Comparison of ENCODE assay signal across 14 cellular contexts in the genomic region with DNA sequence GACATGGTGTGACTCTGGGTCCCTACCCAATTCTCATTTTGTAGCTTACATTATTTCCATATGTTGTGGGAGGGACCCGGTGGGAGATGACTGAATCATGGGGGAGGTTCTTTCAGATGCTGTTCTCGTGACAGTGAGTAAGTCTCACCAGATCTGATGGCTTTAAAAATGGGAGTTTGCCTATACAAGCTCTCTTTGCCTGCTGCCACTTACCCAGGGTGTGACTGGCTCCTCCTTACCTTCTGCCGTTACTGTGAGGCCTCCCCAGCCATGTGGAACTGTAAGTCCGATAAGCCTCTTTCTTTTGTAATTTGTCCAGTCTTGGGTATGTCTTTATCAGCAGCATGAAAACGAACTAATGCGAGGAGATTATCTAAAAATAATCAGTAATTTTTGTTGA.
A peak's percentile ranks its signal among the peaks of the same experiment; 100 is the strongest.
DNase-seq lines count a peak whose midpoint lies in the region; ATAC-seq and TF ChIP-seq lines count a peak whose summit lies in the region.
"Had no signal": no experiment of that assay in that cellular context is flagged by ENCODE, and none has a peak within 500 bp of the region (broad histone marks: within the 10 kb centered on the region; RNA-seq: fewer than 3 reads in every experiment).

No MANE protein-coding gene starts in this region.

- peak; percentile 72 for DNase-seq in NCI-H2171 treated with DMSO at 0.1 percent for 48 hours (lab: John Stamatoyannopoulos, UW)
- no peak for DNase-seq in NCI-H2171 (lab: John Stamatoyannopoulos, UW)
- peak; percentile 0 for DNase-seq in UCSD-AML1 (lab: John Stamatoyannopoulos, UW; ENCODE audit: unreplicated experiment)
- DNase-seq in sciatic nerve (ENCODE audit: low spot score): no peak
- DNase-seq: 8988T; CD4-positive, alpha-beta T cell; DMS53 had no signal

- no peak for TF ChIP-seq CTCF in OCI-LY3 (IDR thresholded peaks at IDR 0.05; ENCODE audit: low read depth, low read length)

- ATAC-seq in sciatic nerve: no peak
- ATAC-seq in HG02571 (IDR thresholded peaks at IDR 0.05; ENCODE audit: unreplicated experiment): no peak
- no peak for ATAC-seq in stimulated activated memory B cell treated with anti-CD40 and anti-IgM and Interleukin-4, amounts not matched to agents 10 μg/mL and 1 μg/mL and 100 μg/mL, for 72 hours
- ATAC-seq: GM12878, HCT116 had no signal

- H3K4me1 ChIP-seq in OCI-LY3 (ENCODE audit: low read length): no peaks in the 10 kb centered on the region
- H3K4me1 ChIP-seq: BLaER1 treated with 17β-estradiol and CSF1 and Interleukin-3, amounts not matched to agents 10 nM and 100 nM had no signal

- no peak overlapping the region for H3K9ac ChIP-seq in OCI-LY3 (ENCODE audit: low read length)
- H3K9ac ChIP-seq: BLaER1 treated with 17β-estradiol and CSF1 and Interleukin-3, amounts not matched to agents 10 nM and 100 nM had no signal

- no peak overlapping the region for H3K27ac Mint-ChIP-seq in stimulated activated memory B cell treated with anti-CD40 and anti-IgM and Interleukin-4, amounts not matched to agents 10 μg/mL and 1 μg/mL and 100 μg/mL, for 72 hours
- H3K27ac Mint-ChIP-seq: CD4-positive, alpha-beta T cell had no signal

- H3K27me3 Mint-ChIP-seq in stimulated activated memory B cell treated with anti-CD40 and anti-IgM and Interleukin-4, amounts not matched to agents 10 μg/mL and 1 μg/mL and 100 μg/mL, for 72 hours: no peaks in the 10 kb centered on the region
- H3K27me3 Mint-ChIP-seq: CD4-positive, alpha-beta T cell had no signal

- no peaks in the 10 kb centered on the region for H3K79me2 ChIP-seq in OCI-LY3 (ENCODE audit: low read length)

- H3K27ac ChIP-seq in OCI-LY3 (ENCODE audit: low read length): no peak overlapping the region
- H3K27ac ChIP-seq: BLaER1 treated with 17β-estradiol and CSF1 and Interleukin-3, amounts not matched to agents 10 nM and 100 nM; HL-60 had no signal

- H3K36me3 Mint-ChIP-seq in stimulated activated memory B cell treated with anti-CD40 and anti-IgM and Interleukin-4, amounts not matched to agents 10 μg/mL and 1 μg/mL and 100 μg/mL, for 72 hours: no peaks in the 10 kb centered on the region

- H3K4me3 ChIP-seq in OCI-LY3 (ENCODE audit: low read length): no peak overlapping the region
- H3K4me3 ChIP-seq: BLaER1 treated with 17β-estradiol and CSF1 and Interleukin-3, amounts not matched to agents 10 nM and 100 nM; GM12878 had no signal

- no peaks in the 10 kb centered on the region for H3K9me3 ChIP-seq in OCI-LY3 (ENCODE audit: insufficient read depth, low read length)

- H3K27me3 ChIP-seq in OCI-LY3 (ENCODE audit: low read depth, low read length): no peaks in the 10 kb centered on the region
- H3K27me3 ChIP-seq: BLaER1 treated with 17β-estradiol and CSF1 and Interleukin-3, amounts not matched to agents 10 nM and 100 nM had no signal

- peaks cover 7% of the 10 kb centered on the region for H3K9me3 Mint-ChIP-seq in stimulated activated memory B cell treated with anti-CD40 and anti-IgM and Interleukin-4, amounts not matched to agents 10 μg/mL and 1 μg/mL and 100 μg/mL, for 72 hours

- intact Hi-C loops in sciatic nerve (cut with DNase I): no loop called here

- no peaks in the 10 kb centered on the region for H4K20me1 ChIP-seq in OCI-LY3 (ENCODE audit: insufficient read depth, low read length)
- H4K20me1 ChIP-seq: BLaER1 treated with 17β-estradiol and CSF1 and Interleukin-3, amounts not matched to agents 10 nM and 100 nM had no signal

- H3K4me2 ChIP-seq in OCI-LY3 (ENCODE audit: low read length): no peak overlapping the region
- H3K4me2 ChIP-seq: BLaER1 treated with 17β-estradiol and CSF1 and Interleukin-3, amounts not matched to agents 10 nM and 100 nM had no signal

- H3K36me3 ChIP-seq in OCI-LY3 (replicated peaks; ENCODE audit: low read depth, low read length): no peaks in the 10 kb centered on the region
- H3K36me3 ChIP-seq: BLaER1 treated with 17β-estradiol and CSF1 and Interleukin-3, amounts not matched to agents 10 nM and 100 nM had no signal

- 0 out of 2 replicates have a peak overlapping the region, but pooled peaks have one; percentile 15 for H2AFZ ChIP-seq in OCI-LY3 (ENCODE audit: low read depth, low read length)

- H3K4me1 Mint-ChIP-seq in stimulated activated memory B cell treated with anti-CD40 and anti-IgM and Interleukin-4, amounts not matched to agents 10 μg/mL and 1 μg/mL and 100 μg/mL, for 72 hours: no peaks in the 10 kb centered on the region

- no peak overlapping the region for H3K4me3 Mint-ChIP-seq in stimulated activated memory B cell treated with anti-CD40 and anti-IgM and Interleukin-4, amounts not matched to agents 10 μg/mL and 1 μg/mL and 100 μg/mL, for 72 hours
- H3K4me3 Mint-ChIP-seq: CD4-positive, alpha-beta T cell had no signal

Comparison
In these comparisons a context has a peak if more than half of its experiments do, and no peak if none do; other contexts are left out.
1. DNase-seq: peak in NCI-H2171 treated with DMSO at 0.1 percent for 48 hours (single experiment) and UCSD-AML1 (single experiment); none in NCI-H2171 (single experiment) and sciatic nerve (single experiment).